ENCODE assay signal across 9 cellular contexts in the genomic region with DNA sequence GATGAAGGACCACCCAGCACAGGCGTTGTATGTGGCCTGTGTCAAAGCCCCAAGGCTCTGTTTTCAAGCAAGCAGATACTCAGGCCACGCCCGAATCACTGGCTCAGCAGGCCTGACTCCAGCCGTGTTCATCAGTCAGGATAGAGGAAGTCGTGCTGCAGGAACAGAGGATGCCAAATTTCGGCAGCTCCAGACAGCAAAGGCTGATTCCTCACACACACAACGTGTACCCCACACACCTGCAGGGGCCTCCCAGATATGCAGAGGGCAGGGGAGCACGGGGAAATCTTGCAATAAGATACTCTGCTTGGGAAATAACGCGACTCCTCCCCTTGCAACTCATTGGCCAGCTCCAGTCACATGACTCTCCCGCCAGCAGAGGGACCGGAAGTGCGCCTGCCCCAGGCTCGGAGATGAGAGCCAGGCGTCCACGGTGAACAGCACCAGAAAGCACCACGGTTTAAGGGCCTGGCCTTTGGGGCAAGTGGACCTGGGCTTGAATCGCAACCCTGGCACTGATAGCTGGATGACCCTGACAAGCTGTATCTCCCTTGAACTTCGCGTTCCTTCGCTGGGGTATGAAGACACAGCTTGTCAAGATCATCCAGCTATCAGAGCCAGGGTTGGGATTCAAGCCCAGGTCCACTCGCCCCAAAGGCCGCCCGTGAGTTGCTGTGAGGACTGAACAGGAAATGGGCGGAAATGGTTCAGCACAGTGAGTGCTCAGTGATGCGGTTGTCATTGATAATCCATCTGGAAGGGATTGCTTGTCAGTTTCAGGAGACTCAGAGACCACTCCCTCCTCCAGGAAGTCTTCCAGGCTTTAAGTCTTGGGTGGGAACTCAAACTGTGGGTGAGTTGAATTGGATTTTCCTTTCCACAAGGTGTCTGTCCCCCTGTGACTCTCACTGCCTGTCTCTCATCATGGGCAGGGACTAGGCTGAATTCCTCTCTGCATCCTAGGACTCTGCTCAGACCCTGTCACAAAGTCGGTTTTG.
DNase-seq lines count a peak whose midpoint lies in the region; ATAC-seq, FAIRE-seq and TF ChIP-seq lines count a peak whose summit lies in the region.
"Had no signal": no experiment of that assay in that cellular context is flagged by ENCODE, and none has a peak within 500 bp of the region (broad histone marks: within the 10 kb centered on the region; RNA-seq: fewer than 3 reads in every experiment).

No MANE protein-coding gene starts in this region.

- intact Hi-C loops in natural killer cell (cut with micrococcal nuclease) (no loop called here), MCF 10A (cut with micrococcal nuclease) (no loop called here)

- DNase-seq in OCI-M2 (lab: John Stamatoyannopoulos, UW; ENCODE audit: unreplicated experiment) (peak; percentile 40), erythroblast (lab: John Stamatoyannopoulos, UW) (peak; percentile 29), natural killer cell (no peak), MCF 10A (ENCODE audit: unreplicated experiment) (no peak), DMS53 treated with DMSO at 0.1 percent for 48 hours (lab: John Stamatoyannopoulos, UW; ENCODE audit: unreplicated experiment) (no peak), NCI-H1048 (lab: John Stamatoyannopoulos, UW) (no peak), GM19239 (ENCODE audit: insufficient read length, low spot score) (no peak)
- DNase-seq: esophagus squamous epithelium had no signal

- H3K27me3 Mint-ChIP-seq in natural killer cell (ENCODE audit: low read depth in 2 of 2) = no peaks in the 10 kb centered on the region
- H3K27me3 Mint-ChIP-seq in MCF 10A (ENCODE audit: insufficient read depth, unreplicated experiment) = no peaks in the 10 kb centered on the region

- peak; percentile 38 for TF ChIP-seq POLR2A in GM19193 (IDR thresholded peaks at IDR 0.05; ENCODE audit: extremely low read depth, insufficient read depth, insufficient read length)
- no peak for TF ChIP-seq POLR2A in erythroblast (IDR thresholded peaks at IDR 0.05; ENCODE audit: low read length)

- CTCF ChIA-PET in MCF 10A (lab: Yijun Ruan, JAX) = interaction anchor here (0.6 kb wide), 2 partner anchors 400 to 767 kb away, joined by 3 to 5 read pairs; no protein-coding TSS in a partner anchor

- H3K36me3 Mint-ChIP-seq in natural killer cell = peaks cover under 1% of the 10 kb centered on the region
- no peaks in the 10 kb centered on the region for H3K36me3 Mint-ChIP-seq in MCF 10A (ENCODE audit: insufficient read depth, unreplicated experiment)

- TF ChIP-seq CTCF in natural killer cell (IDR thresholded peaks at IDR 0.05) (no peak), MCF 10A (IDR thresholded peaks at IDR 0.05; ENCODE audit: unreplicated experiment) (no peak)

- no peak for FAIRE-seq in GM19239 (lab: Jason Lieb, UNC)

- no peaks in the 10 kb centered on the region for H3K9me3 Mint-ChIP-seq in natural killer cell
- no peaks in the 10 kb centered on the region for H3K9me3 Mint-ChIP-seq in MCF 10A (ENCODE audit: unreplicated experiment)

- H3K27ac Mint-ChIP-seq in natural killer cell (no peak overlapping the region), MCF 10A (ENCODE audit: low read depth, unreplicated experiment) (no peak overlapping the region)

- ATAC-seq in natural killer cell = peak in 2 of 3 donors; percentile 59 to 77

- POLR2A ChIA-PET in MCF 10A (lab: Yijun Ruan, JAX) = no interaction called here

- no peak overlapping the region for H3K4me3 Mint-ChIP-seq in natural killer cell
- no peak overlapping the region for H3K4me3 Mint-ChIP-seq in MCF 10A (ENCODE audit: unreplicated experiment)

- BruUV-seq in MCF 10A (replicated peaks; lab: Mats Ljungman, UMichigan) = no TSS peak

- H3K4me1 Mint-ChIP-seq in natural killer cell (no peaks in the 10 kb centered on the region), MCF 10A (ENCODE audit: insufficient read depth, unreplicated experiment) (no peaks in the 10 kb centered on the region)

Comparison
In these comparisons a context has a peak if more than half of its experiments do, and no peak if none do; other contexts are left out.
1. DNase-seq: peak in OCI-M2 (single experiment) and erythroblast (2 of 2); none in natural killer cell (single experiment), MCF 10A (single experiment), DMS53 treated with DMSO at 0.1 percent for 48 hours (single experiment), NCI-H1048 (single experiment) and GM19239 (single experiment).